In the genomic region with DNA sequence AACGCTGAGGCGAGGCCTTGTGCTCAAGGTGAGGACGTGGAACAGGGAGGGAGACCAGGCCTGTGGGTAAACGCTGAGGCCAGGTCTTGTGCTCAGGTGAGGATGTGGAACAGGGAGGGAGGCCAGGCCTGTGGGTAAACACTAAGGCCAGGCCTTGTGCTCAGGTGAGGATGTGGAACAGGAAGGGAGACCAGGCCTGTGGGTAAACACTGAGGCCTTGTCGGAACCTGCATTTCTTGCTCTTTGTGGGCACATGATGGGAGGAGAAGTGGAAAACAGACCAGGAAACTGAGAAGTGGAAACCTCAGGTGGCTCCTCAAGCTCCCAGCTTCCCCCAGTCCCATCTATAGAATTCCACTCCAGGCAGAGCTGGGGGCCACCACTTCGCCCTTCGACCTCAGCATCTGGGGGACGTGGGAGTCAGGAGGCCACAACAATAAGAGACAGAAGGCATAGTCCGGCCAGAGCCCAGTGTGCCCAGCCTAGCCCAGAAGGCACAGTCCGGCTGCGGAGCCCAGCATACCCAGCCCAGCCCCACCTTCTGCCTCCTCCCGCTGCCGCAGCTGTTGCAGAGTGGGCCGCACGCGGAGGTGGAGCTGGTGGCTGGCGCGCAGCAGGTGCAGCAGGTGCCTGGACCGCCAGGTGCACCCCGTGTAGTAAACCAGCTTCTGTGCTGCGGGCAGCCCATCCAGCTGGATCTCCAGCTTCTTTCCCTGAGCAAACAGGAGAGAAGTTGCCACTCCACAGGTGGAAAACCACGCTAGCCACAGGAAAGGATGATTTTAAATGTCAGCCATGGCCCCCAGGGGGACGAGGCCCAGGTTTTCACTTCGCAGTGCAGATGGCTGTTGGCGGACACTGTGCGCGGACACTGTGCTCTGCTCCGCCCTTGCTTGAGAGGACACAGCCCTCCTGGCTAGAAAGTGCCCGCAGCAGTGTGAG, we compare ENCODE assay signal across 20 cellular contexts. TPM values are rescaled to one million over a fixed set of nuclear protein-coding genes. Genes with fewer than 3 reads are reported as not detected.
DNase-seq lines count a peak whose midpoint lies in the region; ATAC-seq, FAIRE-seq and TF ChIP-seq lines count a peak whose summit lies in the region.
"Had no signal": no experiment of that assay in that cellular context is flagged by ENCODE, and none has a peak within 500 bp of the region (broad histone marks: within the 10 kb centered on the region; RNA-seq: fewer than 3 reads in every experiment).

No MANE protein-coding gene starts in this region.

- DNase-seq in right cardiac atrium (peak in 2 of 3 donors; percentile 22 to 47), left ventricle myocardium inferior (no peak), NCI-H2196 (lab: John Stamatoyannopoulos, UW; ENCODE audit: unreplicated experiment) (peak; percentile 68), bronchial epithelial cell (ENCODE audit: low read depth) (peak; percentile 20), Calu3 (no peak), left ventricle myocardium superior (no peak)
- no peak for DNase-seq in NK-92 treated with Interleukin-12 subunit alpha and Interleukin-12 subunit beta, amount 100 ng/mL, for 24 hours (lab: John Stamatoyannopoulos, UW)
- DNase-seq: activated naive CD4-positive, alpha-beta T cell treated with anti-CD3 and anti-CD28 coated beads for 36 hours; CD8-positive, alpha-beta memory T cell; dermis blood vessel endothelial cell; kidney glomerular epithelial cell; NCI-H1048; OCI-M1; stimulated activated CD4-positive, alpha-beta T cell treated with anti-CD3 and anti-CD28 coated beads, Interleukin-1b, Interleukin-23, amount 100 ng/mL, for 48 hours; stimulated activated CD8-positive, alpha-beta memory T cell treated with anti-CD3 and anti-CD28 coated beads, Interleukin-4, amount 100 ng/mL, for 48 hours had no signal

- H3K9me3 Mint-ChIP-seq in Calu3 (ENCODE audit: low read depth, unreplicated experiment): no peaks in the 10 kb centered on the region
- H3K9me3 Mint-ChIP-seq: activated naive CD4-positive, alpha-beta T cell treated with anti-CD3 and anti-CD28 coated beads for 36 hours; CD8-positive, alpha-beta memory T cell; IgD-negative memory B cell; type B pancreatic cell had no signal

- H3K36me3 Mint-ChIP-seq in Calu3 (ENCODE audit: insufficient read depth, unreplicated experiment): no peaks in the 10 kb centered on the region
- H3K36me3 Mint-ChIP-seq: CD8-positive, alpha-beta memory T cell; type B pancreatic cell had no signal

- H3K4me1 ChIP-seq in right cardiac atrium (ENCODE audit: control insufficient read depth, insufficient read depth, low read length) (no peaks in the 10 kb centered on the region), left ventricle myocardium inferior (peaks cover 14% of the 10 kb centered on the region)

- ATAC-seq in right cardiac atrium (no peak), GM18505 (IDR thresholded peaks at IDR 0.05; ENCODE audit: unreplicated experiment) (no peak), left ventricle myocardium superior (no peak)

- TF ChIP-seq POLR2A in GM18505 (IDR thresholded peaks at IDR 0.05; ENCODE audit: borderline replicate concordance, extremely low read depth, insufficient read depth, insufficient read length): no peak

- TF ChIP-seq CTCF in left ventricle myocardium inferior (IDR thresholded peaks at IDR 0.05; ENCODE audit: borderline replicate concordance) (no peak), bronchial epithelial cell (IDR thresholded peaks at IDR 0.05; ENCODE audit: insufficient read depth, low read length, severe bottlenecking) (no peak), Calu3 (IDR thresholded peaks at IDR 0.05; ENCODE audit: unreplicated experiment) (no peak)

- peaks cover 11% of the 10 kb centered on the region for H3K4me1 Mint-ChIP-seq in Calu3 (ENCODE audit: low read depth, unreplicated experiment)
- H3K4me1 Mint-ChIP-seq: CD8-positive, alpha-beta memory T cell; IgD-negative memory B cell had no signal

- no peaks in the 10 kb centered on the region for H3K27me3 ChIP-seq in right cardiac atrium (ENCODE audit: control insufficient read depth, insufficient read depth)
- H3K27me3 ChIP-seq in left ventricle myocardium inferior (ENCODE audit: low read depth): no peaks in the 10 kb centered on the region
- no peaks in the 10 kb centered on the region for H3K27me3 ChIP-seq in bronchial epithelial cell (ENCODE audit: control insufficient read depth, insufficient read depth, low read length)
- H3K27me3 ChIP-seq: hepatocyte had no signal

- no peak overlapping the region for H3K27ac Mint-ChIP-seq in Calu3 (ENCODE audit: unreplicated experiment)
- H3K27ac Mint-ChIP-seq: activated naive CD4-positive, alpha-beta T cell treated with anti-CD3 and anti-CD28 coated beads for 36 hours; CD8-positive, alpha-beta memory T cell; IgD-negative memory B cell; type B pancreatic cell had no signal

- H3K27ac ChIP-seq in right cardiac atrium (ENCODE audit: low read length): no peak overlapping the region
- H3K27ac ChIP-seq in left ventricle myocardium inferior (replicated peaks): no peak overlapping the region
- H3K27ac ChIP-seq: hepatocyte had no signal

- intact Hi-C loops in right cardiac atrium (cut with DNase I) (no loop called here), left ventricle myocardium inferior (cut with micrococcal nuclease) (loop anchor here (10.0 kb wide), 1 partner anchor 53 kb away; no protein-coding TSS in a partner anchor), Calu3 (cut with micrococcal nuclease; ENCODE audit: unreplicated experiment) (loop anchor here (10.0 kb wide), 1 partner anchor 73 kb away; no protein-coding TSS in a partner anchor), left ventricle myocardium superior (cut with micrococcal nuclease) (no loop called here)

- CTCF ChIA-PET in Calu3 (lab: Charles Lee): interaction anchor here (1.0 to 1.7 kb wide), 2 partner anchors 10 to 72 kb away, joined by 3 to 4 read pairs; no protein-coding TSS in a partner anchor

- H3K4me3 ChIP-seq in right cardiac atrium (ENCODE audit: low read length) (no peak overlapping the region), left ventricle myocardium inferior (no peak overlapping the region), bronchial epithelial cell (ENCODE audit: low read depth, low read length) (no peak overlapping the region)
- H3K4me3 ChIP-seq: hepatocyte had no signal

- peaks cover 51% of the 10 kb centered on the region for H3K27me3 Mint-ChIP-seq in Calu3 (ENCODE audit: unreplicated experiment)
- H3K27me3 Mint-ChIP-seq: IgD-negative memory B cell had no signal

- no TSS peak for BruUV-seq in Calu3 (replicated peaks; lab: Mats Ljungman, UMichigan)

- FAIRE-seq in bronchial epithelial cell (lab: Jason Lieb, UNC): peak; percentile 50
- FAIRE-seq: A204.1 had no signal

- no peak overlapping the region for H3K4me3 Mint-ChIP-seq in Calu3 (ENCODE audit: low read depth, unreplicated experiment)
- H3K4me3 Mint-ChIP-seq: activated naive CD4-positive, alpha-beta T cell treated with anti-CD3 and anti-CD28 coated beads for 36 hours; CD8-positive, alpha-beta memory T cell; IgD-negative memory B cell; type B pancreatic cell had no signal

- H3K9me3 ChIP-seq in right cardiac atrium (ENCODE audit: control insufficient read depth, low read length) (no peaks in the 10 kb centered on the region), left ventricle myocardium inferior (replicated peaks) (no peaks in the 10 kb centered on the region)

- WGBS in right cardiac atrium: 94% methylated on average over 29 of the region's 29 CpGs

- H3K36me3 ChIP-seq in left ventricle myocardium inferior (no peaks in the 10 kb centered on the region), bronchial epithelial cell (ENCODE audit: control insufficient read depth, insufficient read depth, low read length) (no peaks in the 10 kb centered on the region)

RNA-seq across cellular contexts. Expression of a gene that starts 17.5 kb away (rescaled TPM):
- total RNA-seq in right cardiac atrium: under 1 TPM in 1 of 4 donors, not detected in 3; 0.31 TPM
- 0.07 TPM for polyA plus RNA-seq in right cardiac atrium
- 0.16 TPM for total RNA-seq in left ventricle myocardium inferior
- not detected in 2 replicates for total RNA-seq in bronchial epithelial cell
- not detected in 2 replicates for total RNA-seq in Calu3 (2022)
- total RNA-seq in left ventricle myocardium superior: 0.45 TPM
- total RNA-seq: activated naive CD4-positive, alpha-beta T cell treated with anti-CD3 and anti-CD28 coated beads for 36 hours; CD8-positive, alpha-beta memory T cell; dermis blood vessel endothelial cell had no signal
- polyA plus RNA-seq: CD8-positive, alpha-beta memory T cell; hepatocyte; IgD-negative memory B cell had no signal

Comparison
In these comparisons a context has a peak if more than half of its experiments do, and no peak if none do; other contexts are left out.
1. DNase-seq: peak in right cardiac atrium (2 of 3), NCI-H2196 (single experiment) and bronchial epithelial cell (single experiment); none in left ventricle myocardium inferior (single experiment), Calu3 (single experiment), NK-92 treated with Interleukin-12 subunit alpha and Interleukin-12 subunit beta, amount 100 ng/mL, for 24 hours (single experiment) and left ventricle myocardium superior (single experiment).
2. intact Hi-C loops: an anchor here in left ventricle myocardium inferior (10.0 kb wide) and Calu3 (10.0 kb wide); none called in right cardiac atrium and left ventricle myocardium superior.